In the genomic region with DNA sequence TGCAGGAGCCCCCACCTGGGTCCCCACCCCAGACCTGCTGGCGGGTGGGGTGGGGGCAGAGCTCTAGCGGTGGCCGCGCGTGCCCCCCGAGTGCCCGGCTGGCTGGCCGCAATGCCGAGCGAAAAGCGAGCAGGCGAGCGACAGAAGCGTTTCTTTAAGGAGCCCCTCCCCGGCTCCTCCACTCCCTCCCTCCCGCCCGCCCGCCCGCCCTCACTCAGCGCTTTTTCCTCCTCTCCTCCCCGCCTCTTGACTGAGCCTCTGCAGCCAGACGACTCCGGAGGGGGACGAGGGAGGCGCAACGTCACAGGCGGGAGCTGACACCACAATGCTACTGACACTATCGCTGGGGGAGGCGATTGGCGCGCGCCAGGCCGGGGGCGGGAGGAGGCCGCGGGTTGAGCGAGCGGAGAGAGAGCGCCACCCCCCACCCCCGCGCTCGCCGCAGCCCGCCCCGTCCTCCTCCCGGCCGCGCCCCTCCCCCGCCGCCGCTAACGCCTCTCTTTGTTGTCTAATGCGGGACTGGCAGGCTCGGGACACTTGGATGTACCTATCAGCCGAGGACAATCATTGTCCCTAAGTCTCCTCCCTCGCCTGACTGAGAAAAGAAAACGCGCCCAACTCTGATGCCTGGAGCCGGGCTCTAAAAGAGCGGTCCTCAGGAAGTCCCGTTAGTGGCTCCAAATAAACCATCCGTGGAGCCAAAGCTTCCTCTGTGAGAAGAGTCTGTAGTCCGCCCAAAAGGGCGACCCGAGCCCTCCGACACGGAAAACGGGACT, we compare ENCODE assay signal across 1 cellular context.
TF ChIP-seq lines count a peak whose summit lies in the region.

Gene MEX3B (minus strand): TSS at position 127 of the 776 bp plus-strand sequence. CDS start 313 bp downstream, outside the sequence.

TF ChIP-seq in HepG2, 621 proteins besides CTCF, POLR2A, EP300 and RAD21 (continued from another document and continues in another):
- TF ChIP-seq THAP9 (CRISPR knock-in tag; IDR thresholded peaks at IDR 0.05; ENCODE audit: borderline replicate concordance) = no peak
- peak; percentile 64 for TF ChIP-seq SP2 (CRISPR knock-in tag; IDR thresholded peaks at IDR 0.05)
- TF ChIP-seq, protein P1, sequence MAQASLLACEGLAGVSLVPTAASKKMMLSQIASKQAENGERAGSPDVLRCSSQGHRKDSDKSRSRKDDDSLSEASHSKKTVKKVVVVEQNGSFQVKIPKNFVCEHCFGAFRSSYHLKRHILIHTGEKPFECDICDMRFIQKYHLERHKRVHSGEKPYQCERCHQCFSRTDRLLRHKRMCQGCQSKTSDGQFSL (CRISPR knock-in tag; IDR thresholded peaks at IDR 0.05) = no peak
- no peak for TF ChIP-seq CSRNP2 (CRISPR knock-in tag; conservative IDR thresholded peaks at IDR 0.05; ENCODE audit: low read depth)
- no peak for TF ChIP-seq ZKSCAN8 (CRISPR knock-in tag; IDR thresholded peaks at IDR 0.05; ENCODE audit: borderline replicate concordance)
- TF ChIP-seq ZNF143 (CRISPR knock-in tag; IDR thresholded peaks at IDR 0.05) = no peak
- TF ChIP-seq, protein P2, sequence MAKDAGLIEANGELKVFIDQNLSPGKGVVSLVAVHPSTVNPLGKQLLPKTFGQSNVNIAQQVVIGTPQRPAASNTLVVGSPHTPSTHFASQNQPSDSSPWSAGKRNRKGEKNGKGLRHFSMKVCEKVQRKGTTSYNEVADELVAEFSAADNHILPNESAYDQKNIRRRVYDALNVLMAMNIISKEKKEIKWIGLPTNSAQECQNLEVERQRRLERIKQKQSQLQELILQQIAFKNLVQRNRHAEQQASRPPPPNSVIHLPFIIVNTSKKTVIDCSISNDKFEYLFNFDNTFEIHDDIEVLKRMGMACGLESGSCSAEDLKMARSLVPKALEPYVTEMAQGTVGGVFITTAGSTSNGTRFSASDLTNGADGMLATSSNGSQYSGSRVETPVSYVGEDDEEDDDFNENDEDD (CRISPR knock-in tag; IDR thresholded peaks at IDR 0.05; ENCODE audit: borderline replicate concordance) = no peak
- no peak for TF ChIP-seq ZNF550 (CRISPR knock-in tag; IDR thresholded peaks at IDR 0.05; ENCODE audit: borderline replicate concordance)
- TF ChIP-seq, protein P3, sequence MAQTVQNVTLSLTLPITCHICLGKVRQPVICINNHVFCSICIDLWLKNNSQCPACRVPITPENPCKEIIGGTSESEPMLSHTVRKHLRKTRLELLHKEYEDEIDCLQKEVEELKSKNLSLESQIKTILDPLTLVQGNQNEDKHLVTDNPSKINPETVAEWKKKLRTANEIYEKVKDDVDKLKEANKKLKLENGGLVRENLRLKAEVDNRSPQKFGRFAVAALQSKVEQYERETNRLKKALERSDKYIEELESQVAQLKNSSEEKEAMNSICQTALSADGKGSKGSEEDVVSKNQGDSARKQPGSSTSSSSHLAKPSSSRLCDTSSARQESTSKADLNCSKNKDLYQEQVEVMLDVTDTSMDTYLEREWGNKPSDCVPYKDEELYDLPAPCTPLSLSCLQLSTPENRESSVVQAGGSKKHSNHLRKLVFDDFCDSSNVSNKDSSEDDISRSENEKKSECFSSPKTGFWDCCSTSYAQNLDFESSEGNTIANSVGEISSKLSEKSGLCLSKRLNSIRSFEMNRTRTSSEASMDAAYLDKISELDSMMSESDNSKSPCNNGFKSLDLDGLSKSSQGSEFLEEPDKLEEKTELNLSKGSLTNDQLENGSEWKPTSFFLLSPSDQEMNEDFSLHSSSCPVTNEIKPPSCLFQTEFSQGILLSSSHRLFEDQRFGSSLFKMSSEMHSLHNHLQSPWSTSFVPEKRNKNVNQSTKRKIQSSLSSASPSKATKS (CRISPR knock-in tag; IDR thresholded peaks at IDR 0.05) = no peak
- no peak for TF ChIP-seq GATA4 (IDR thresholded peaks at IDR 0.05; ENCODE audit: borderline replicate concordance, low read depth)
- TF ChIP-seq NRL (CRISPR knock-in tag; IDR thresholded peaks at IDR 0.05; ENCODE audit: borderline replicate concordance) = 0 out of 2 replicates have a peak, but pooled peaks have one; percentile 32
- no peak for TF ChIP-seq KLF12 (CRISPR knock-in tag; IDR thresholded peaks at IDR 0.05; ENCODE audit: borderline replicate concordance)
- TF ChIP-seq PRMT3 (CRISPR knock-in tag; IDR thresholded peaks at IDR 0.05; ENCODE audit: borderline replicate concordance, low read depth) = no peak
- no peak for TF ChIP-seq RELA (CRISPR knock-in tag; IDR thresholded peaks at IDR 0.05)
- no peak for TF ChIP-seq AKAP8 (CRISPR knock-in tag; IDR thresholded peaks at IDR 0.05)
- no peak for TF ChIP-seq ZFP36L2 (CRISPR knock-in tag; IDR thresholded peaks at IDR 0.05)
- TF ChIP-seq ARNTL (CRISPR knock-in tag; IDR thresholded peaks at IDR 0.05) = 0 out of 2 replicates have a peak, but pooled peaks have one; percentile 36
- no peak for TF ChIP-seq JUND (CRISPR knock-in tag; IDR thresholded peaks at IDR 0.05)
- no peak for TF ChIP-seq ZBTB33 (CRISPR knock-in tag; IDR thresholded peaks at IDR 0.05)
- TF ChIP-seq, protein P4, sequence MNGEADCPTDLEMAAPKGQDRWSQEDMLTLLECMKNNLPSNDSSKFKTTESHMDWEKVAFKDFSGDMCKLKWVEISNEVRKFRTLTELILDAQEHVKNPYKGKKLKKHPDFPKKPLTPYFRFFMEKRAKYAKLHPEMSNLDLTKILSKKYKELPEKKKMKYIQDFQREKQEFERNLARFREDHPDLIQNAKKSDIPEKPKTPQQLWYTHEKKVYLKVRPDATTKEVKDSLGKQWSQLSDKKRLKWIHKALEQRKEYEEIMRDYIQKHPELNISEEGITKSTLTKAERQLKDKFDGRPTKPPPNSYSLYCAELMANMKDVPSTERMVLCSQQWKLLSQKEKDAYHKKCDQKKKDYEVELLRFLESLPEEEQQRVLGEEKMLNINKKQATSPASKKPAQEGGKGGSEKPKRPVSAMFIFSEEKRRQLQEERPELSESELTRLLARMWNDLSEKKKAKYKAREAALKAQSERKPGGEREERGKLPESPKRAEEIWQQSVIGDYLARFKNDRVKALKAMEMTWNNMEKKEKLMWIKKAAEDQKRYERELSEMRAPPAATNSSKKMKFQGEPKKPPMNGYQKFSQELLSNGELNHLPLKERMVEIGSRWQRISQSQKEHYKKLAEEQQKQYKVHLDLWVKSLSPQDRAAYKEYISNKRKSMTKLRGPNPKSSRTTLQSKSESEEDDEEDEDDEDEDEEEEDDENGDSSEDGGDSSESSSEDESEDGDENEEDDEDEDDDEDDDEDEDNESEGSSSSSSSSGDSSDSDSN (CRISPR knock-in tag; IDR thresholded peaks at IDR 0.05) = no peak
- no peak for TF ChIP-seq KDM4B (CRISPR knock-in tag; IDR thresholded peaks at IDR 0.05)
- TF ChIP-seq, protein P5, sequence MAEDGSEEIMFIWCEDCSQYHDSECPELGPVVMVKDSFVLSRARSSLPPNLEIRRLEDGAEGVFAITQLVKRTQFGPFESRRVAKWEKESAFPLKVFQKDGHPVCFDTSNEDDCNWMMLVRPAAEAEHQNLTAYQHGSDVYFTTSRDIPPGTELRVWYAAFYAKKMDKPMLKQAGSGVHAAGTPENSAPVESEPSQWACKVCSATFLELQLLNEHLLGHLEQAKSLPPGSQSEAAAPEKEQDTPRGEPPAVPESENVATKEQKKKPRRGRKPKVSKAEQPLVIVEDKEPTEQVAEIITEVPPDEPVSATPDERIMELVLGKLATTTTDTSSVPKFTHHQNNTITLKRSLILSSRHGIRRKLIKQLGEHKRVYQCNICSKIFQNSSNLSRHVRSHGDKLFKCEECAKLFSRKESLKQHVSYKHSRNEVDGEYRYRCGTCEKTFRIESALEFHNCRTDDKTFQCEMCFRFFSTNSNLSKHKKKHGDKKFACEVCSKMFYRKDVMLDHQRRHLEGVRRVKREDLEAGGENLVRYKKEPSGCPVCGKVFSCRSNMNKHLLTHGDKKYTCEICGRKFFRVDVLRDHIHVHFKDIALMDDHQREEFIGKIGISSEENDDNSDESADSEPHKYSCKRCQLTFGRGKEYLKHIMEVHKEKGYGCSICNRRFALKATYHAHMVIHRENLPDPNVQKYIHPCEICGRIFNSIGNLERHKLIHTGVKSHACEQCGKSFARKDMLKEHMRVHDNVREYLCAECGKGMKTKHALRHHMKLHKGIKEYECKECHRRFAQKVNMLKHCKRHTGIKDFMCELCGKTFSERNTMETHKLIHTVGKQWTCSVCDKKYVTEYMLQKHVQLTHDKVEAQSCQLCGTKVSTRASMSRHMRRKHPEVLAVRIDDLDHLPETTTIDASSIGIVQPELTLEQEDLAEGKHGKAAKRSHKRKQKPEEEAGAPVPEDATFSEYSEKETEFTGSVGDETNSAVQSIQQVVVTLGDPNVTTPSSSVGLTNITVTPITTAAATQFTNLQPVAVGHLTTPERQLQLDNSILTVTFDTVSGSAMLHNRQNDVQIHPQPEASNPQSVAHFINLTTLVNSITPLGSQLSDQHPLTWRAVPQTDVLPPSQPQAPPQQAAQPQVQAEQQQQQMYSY (CRISPR knock-in tag; IDR thresholded peaks at IDR 0.05) = no peak
- no peak for TF ChIP-seq CCAR2 (optimal IDR thresholded peaks at IDR 0.05; ENCODE audit: low read depth, low read length)
- TF ChIP-seq RXRB (CRISPR knock-in tag; IDR thresholded peaks at IDR 0.05; ENCODE audit: borderline replicate concordance) = no peak
- no peak for TF ChIP-seq CHD2 (IDR thresholded peaks at IDR 0.05; ENCODE audit: low read depth, low read length)
- TF ChIP-seq, protein P6, sequence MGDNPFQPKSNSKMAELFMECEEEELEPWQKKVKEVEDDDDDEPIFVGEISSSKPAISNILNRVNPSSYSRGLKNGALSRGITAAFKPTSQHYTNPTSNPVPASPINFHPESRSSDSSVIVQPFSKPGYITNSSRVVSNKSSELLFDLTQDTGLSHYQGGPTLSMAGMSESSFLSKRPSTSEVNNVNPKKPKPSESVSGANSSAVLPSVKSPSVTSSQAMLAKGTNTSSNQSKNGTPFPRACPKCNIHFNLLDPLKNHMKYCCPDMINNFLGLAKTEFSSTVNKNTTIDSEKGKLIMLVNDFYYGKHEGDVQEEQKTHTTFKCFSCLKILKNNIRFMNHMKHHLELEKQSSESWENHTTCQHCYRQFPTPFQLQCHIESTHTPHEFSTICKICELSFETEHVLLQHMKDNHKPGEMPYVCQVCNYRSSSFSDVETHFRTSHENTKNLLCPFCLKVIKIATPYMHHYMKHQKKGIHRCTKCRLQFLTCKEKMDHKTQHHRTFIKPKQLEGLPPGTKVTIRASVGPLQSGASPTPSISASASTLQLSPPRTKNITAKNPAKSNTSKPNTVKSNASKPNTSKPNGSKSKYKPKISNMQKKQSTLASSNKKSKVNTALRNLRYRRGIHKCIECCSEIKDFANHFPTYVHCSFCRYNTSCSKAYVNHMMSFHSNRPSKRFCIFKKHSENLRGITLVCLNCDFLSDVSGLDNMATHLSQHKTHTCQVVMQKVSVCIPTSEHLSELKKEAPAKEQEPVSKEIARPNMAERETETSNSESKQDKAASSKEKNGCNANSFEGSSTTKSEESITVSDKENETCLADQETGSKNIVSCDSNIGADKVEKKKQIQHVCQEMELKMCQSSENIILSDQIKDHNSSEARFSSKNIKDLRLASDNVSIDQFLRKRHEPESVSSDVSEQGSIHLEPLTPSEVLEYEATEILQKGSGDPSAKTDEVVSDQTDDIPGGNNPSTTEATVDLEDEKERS (CRISPR knock-in tag; IDR thresholded peaks at IDR 0.05) = 0 out of 2 replicates have a peak, but pooled peaks have one; percentile 37
- no peak for TF ChIP-seq CC2D1A (CRISPR knock-in tag; IDR thresholded peaks at IDR 0.05)
- TF ChIP-seq DPF2 (CRISPR knock-in tag; IDR thresholded peaks at IDR 0.05; ENCODE audit: borderline replicate concordance, low read depth) = no peak
- no peak for TF ChIP-seq ZNF703 (CRISPR knock-in tag; IDR thresholded peaks at IDR 0.05; ENCODE audit: borderline replicate concordance)
- TF ChIP-seq ZNF891 (CRISPR knock-in tag; IDR thresholded peaks at IDR 0.05) = no peak
- TF ChIP-seq ZBTB1 (CRISPR knock-in tag; IDR thresholded peaks at IDR 0.05; ENCODE audit: borderline replicate concordance) = no peak
- no peak for TF ChIP-seq GLMP (CRISPR knock-in tag; IDR thresholded peaks at IDR 0.05; ENCODE audit: borderline replicate concordance)
